In the genomic region with DNA sequence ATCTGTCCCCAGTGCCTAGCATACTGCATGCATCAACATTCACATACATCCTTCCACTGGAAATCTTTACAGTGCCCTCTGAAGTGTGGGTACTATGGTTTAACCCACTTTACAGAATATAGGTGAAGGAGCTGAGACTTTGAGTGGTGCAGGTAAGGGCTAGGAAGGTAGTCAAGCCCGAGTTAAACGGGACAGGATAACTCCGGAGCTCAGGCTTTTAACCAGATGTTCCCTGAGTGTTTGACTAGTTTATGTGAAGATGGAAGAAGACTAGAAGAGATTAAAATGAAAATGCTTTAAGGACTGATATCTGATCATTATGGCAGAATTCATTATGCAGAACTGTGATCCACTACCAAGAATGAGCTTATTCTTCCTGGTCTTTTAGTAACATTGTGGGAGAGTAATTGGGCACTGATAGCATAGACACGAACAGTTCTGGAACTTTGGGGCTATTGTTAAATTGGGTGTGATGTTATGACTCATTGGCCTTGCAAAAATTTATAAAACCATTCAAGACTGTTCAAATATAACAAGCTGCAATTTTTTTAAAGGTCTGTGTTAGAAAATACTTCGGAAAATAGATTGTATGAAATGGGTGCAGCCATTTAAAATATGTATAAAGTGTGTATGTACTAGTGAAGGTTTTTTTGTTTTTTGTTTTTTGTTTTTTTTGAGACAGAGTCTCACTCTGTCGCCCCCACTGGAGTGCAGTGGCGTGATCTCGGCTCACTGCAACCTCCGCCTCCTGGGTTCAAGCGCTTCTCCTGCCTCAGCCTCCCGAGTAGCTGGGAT, we compare ENCODE assay signal across 1 cellular context.
TF ChIP-seq lines count a peak whose summit lies in the region.

No MANE protein-coding gene starts in this region.

TF ChIP-seq in K562, 482 proteins besides CTCF, POLR2A, EP300 and RAD21 (continued from another document and continues in another):
- TF ChIP-seq, protein P1, sequence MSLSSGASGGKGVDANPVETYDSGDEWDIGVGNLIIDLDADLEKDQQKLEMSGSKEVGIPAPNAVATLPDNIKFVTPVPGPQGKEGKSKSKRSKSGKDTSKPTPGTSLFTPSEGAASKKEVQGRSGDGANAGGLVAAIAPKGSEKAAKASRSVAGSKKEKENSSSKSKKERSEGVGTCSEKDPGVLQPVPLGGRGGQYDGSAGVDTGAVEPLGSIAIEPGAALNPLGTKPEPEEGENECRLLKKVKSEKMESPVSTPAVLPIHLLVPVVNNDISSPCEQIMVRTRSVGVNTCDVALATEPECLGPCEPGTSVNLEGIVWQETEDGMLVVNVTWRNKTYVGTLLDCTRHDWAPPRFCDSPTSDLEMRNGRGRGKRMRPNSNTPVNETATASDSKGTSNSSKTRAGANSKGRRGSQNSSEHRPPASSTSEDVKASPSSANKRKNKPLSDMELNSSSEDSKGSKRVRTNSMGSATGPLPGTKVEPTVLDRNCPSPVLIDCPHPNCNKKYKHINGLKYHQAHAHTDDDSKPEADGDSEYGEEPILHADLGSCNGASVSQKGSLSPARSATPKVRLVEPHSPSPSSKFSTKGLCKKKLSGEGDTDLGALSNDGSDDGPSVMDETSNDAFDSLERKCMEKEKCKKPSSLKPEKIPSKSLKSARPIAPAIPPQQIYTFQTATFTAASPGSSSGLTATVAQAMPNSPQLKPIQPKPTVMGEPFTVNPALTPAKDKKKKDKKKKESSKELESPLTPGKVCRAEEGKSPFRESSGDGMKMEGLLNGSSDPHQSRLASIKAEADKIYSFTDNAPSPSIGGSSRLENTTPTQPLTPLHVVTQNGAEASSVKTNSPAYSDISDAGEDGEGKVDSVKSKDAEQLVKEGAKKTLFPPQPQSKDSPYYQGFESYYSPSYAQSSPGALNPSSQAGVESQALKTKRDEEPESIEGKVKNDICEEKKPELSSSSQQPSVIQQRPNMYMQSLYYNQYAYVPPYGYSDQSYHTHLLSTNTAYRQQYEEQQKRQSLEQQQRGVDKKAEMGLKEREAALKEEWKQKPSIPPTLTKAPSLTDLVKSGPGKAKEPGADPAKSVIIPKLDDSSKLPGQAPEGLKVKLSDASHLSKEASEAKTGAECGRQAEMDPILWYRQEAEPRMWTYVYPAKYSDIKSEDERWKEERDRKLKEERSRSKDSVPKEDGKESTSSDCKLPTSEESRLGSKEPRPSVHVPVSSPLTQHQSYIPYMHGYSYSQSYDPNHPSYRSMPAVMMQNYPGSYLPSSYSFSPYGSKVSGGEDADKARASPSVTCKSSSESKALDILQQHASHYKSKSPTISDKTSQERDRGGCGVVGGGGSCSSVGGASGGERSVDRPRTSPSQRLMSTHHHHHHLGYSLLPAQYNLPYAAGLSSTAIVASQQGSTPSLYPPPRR (CRISPR knock-in tag; IDR thresholded peaks at IDR 0.05; ENCODE audit: borderline replicate concordance) = no peak
- no peak for TF ChIP-seq SREBF2 (CRISPR knock-in tag; IDR thresholded peaks at IDR 0.05)
- no peak for TF ChIP-seq HNRNPUL1 (IDR thresholded peaks at IDR 0.05; ENCODE audit: low read length)
- no peak for TF ChIP-seq RFX1 (IDR thresholded peaks at IDR 0.05)
- TF ChIP-seq ZNF311 (CRISPR knock-in tag; IDR thresholded peaks at IDR 0.05) = no peak
- no peak for TF ChIP-seq ZNF584 (CRISPR knock-in tag; IDR thresholded peaks at IDR 0.05; ENCODE audit: low read depth)
- TF ChIP-seq CBX8 (IDR thresholded peaks at IDR 0.05; ENCODE audit: borderline replicate concordance, extremely low read depth, low read depth, low read length, poor library complexity, severe bottlenecking) = no peak
- peak; percentile 89; the same call in 1 of the 2 replicates for TF ChIP-seq BCOR (IDR thresholded peaks at IDR 0.05)
- TF ChIP-seq, protein P2, sequence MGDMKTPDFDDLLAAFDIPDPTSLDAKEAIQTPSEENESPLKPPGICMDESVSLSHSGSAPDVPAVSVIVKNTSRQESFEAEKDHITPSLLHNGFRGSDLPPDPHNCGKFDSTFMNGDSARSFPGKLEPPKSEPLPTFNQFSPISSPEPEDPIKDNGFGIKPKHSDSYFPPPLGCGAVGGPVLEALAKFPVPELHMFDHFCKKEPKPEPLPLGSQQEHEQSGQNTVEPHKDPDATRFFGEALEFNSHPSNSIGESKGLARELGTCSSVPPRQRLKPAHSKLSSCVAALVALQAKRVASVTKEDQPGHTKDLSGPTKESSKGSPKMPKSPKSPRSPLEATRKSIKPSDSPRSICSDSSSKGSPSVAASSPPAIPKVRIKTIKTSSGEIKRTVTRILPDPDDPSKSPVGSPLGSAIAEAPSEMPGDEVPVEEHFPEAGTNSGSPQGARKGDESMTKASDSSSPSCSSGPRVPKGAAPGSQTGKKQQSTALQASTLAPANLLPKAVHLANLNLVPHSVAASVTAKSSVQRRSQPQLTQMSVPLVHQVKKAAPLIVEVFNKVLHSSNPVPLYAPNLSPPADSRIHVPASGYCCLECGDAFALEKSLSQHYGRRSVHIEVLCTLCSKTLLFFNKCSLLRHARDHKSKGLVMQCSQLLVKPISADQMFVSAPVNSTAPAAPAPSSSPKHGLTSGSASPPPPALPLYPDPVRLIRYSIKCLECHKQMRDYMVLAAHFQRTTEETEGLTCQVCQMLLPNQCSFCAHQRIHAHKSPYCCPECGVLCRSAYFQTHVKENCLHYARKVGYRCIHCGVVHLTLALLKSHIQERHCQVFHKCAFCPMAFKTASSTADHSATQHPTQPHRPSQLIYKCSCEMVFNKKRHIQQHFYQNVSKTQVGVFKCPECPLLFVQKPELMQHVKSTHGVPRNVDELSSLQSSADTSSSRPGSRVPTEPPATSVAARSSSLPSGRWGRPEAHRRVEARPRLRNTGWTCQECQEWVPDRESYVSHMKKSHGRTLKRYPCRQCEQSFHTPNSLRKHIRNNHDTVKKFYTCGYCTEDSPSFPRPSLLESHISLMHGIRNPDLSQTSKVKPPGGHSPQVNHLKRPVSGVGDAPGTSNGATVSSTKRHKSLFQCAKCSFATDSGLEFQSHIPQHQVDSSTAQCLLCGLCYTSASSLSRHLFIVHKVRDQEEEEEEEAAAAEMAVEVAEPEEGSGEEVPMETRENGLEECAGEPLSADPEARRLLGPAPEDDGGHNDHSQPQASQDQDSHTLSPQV (IDR thresholded peaks at IDR 0.05) = no peak
- TF ChIP-seq, protein P3, sequence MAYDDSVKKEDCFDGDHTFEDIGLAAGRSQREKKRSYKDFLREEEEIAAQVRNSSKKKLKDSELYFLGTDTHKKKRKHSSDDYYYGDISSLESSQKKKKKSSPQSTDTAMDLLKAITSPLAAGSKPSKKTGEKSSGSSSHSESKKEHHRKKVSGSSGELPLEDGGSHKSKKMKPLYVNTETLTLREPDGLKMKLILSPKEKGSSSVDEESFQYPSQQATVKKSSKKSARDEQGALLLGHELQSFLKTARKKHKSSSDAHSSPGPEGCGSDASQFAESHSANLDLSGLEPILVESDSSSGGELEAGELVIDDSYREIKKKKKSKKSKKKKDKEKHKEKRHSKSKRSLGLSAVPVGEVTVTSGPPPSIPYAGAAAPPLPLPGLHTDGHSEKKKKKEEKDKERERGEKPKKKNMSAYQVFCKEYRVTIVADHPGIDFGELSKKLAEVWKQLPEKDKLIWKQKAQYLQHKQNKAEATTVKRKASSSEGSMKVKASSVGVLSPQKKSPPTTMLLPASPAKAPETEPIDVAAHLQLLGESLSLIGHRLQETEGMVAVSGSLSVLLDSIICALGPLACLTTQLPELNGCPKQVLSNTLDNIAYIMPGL (CRISPR knock-in tag; IDR thresholded peaks at IDR 0.05) = 0 out of 2 replicates have a peak, but pooled peaks have one; percentile 9
- TF ChIP-seq ASH1L (IDR thresholded peaks at IDR 0.05; ENCODE audit: borderline replicate concordance, low read depth, partially characterized antibody) = peak; percentile 19
- 0 out of 2 replicates have a peak, but pooled peaks have one; percentile 29 for TF ChIP-seq TOE1 (IDR thresholded peaks at IDR 0.05; ENCODE audit: borderline replicate concordance)
- no peak for TF ChIP-seq TOE1 (CRISPR knock-in tag; IDR thresholded peaks at IDR 0.05; ENCODE audit: borderline replicate concordance, low read depth)
- TF ChIP-seq ZNF165 (CRISPR knock-in tag; IDR thresholded peaks at IDR 0.05; ENCODE audit: borderline replicate concordance) = no peak
- TF ChIP-seq, protein P4, sequence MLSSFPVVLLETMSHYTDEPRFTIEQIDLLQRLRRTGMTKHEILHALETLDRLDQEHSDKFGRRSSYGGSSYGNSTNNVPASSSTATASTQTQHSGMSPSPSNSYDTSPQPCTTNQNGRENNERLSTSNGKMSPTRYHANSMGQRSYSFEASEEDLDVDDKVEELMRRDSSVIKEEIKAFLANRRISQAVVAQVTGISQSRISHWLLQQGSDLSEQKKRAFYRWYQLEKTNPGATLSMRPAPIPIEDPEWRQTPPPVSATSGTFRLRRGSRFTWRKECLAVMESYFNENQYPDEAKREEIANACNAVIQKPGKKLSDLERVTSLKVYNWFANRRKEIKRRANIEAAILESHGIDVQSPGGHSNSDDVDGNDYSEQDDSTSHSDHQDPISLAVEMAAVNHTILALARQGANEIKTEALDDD (IDR thresholded peaks at IDR 0.05) = peak; percentile 87
- TF ChIP-seq, protein P5, sequence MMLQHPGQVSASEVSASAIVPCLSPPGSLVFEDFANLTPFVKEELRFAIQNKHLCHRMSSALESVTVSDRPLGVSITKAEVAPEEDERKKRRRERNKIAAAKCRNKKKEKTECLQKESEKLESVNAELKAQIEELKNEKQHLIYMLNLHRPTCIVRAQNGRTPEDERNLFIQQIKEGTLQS (IDR thresholded peaks at IDR 0.05) = peak; percentile 72
- TF ChIP-seq, protein P5 (CRISPR knock-in tag; conservative IDR thresholded peaks at IDR 0.05) = no peak
- TF ChIP-seq, protein P6, sequence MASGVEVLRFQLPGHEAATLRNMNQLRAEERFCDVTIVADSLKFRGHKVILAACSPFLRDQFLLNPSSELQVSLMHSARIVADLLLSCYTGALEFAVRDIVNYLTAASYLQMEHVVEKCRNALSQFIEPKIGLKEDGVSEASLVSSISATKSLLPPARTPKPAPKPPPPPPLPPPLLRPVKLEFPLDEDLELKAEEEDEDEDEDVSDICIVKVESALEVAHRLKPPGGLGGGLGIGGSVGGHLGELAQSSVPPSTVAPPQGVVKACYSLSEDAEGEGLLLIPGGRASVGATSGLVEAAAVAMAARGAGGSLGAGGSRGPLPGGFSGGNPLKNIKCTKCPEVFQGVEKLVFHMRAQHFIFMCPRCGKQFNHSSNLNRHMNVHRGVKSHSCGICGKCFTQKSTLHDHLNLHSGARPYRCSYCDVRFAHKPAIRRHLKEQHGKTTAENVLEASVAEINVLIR (CRISPR knock-in tag; IDR thresholded peaks at IDR 0.05) = no peak
- no peak for TF ChIP-seq STAG1 (CRISPR knock-in tag; IDR thresholded peaks at IDR 0.05; ENCODE audit: borderline replicate concordance)
- TF ChIP-seq, protein P7, sequence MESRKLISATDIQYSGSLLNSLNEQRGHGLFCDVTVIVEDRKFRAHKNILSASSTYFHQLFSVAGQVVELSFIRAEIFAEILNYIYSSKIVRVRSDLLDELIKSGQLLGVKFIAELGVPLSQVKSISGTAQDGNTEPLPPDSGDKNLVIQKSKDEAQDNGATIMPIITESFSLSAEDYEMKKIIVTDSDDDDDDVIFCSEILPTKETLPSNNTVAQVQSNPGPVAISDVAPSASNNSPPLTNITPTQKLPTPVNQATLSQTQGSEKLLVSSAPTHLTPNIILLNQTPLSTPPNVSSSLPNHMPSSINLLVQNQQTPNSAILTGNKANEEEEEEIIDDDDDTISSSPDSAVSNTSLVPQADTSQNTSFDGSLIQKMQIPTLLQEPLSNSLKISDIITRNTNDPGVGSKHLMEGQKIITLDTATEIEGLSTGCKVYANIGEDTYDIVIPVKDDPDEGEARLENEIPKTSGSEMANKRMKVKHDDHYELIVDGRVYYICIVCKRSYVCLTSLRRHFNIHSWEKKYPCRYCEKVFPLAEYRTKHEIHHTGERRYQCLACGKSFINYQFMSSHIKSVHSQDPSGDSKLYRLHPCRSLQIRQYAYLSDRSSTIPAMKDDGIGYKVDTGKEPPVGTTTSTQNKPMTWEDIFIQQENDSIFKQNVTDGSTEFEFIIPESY (CRISPR knock-in tag; IDR thresholded peaks at IDR 0.05) = peak; percentile 97
- no peak for TF ChIP-seq FOXA1 (IDR thresholded peaks at IDR 0.05; ENCODE audit: borderline replicate concordance)
- TF ChIP-seq, protein P8, sequence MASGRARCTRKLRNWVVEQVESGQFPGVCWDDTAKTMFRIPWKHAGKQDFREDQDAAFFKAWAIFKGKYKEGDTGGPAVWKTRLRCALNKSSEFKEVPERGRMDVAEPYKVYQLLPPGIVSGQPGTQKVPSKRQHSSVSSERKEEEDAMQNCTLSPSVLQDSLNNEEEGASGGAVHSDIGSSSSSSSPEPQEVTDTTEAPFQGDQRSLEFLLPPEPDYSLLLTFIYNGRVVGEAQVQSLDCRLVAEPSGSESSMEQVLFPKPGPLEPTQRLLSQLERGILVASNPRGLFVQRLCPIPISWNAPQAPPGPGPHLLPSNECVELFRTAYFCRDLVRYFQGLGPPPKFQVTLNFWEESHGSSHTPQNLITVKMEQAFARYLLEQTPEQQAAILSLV (tag; IDR thresholded peaks at IDR 0.05) = no peak
- TF ChIP-seq, protein P9, sequence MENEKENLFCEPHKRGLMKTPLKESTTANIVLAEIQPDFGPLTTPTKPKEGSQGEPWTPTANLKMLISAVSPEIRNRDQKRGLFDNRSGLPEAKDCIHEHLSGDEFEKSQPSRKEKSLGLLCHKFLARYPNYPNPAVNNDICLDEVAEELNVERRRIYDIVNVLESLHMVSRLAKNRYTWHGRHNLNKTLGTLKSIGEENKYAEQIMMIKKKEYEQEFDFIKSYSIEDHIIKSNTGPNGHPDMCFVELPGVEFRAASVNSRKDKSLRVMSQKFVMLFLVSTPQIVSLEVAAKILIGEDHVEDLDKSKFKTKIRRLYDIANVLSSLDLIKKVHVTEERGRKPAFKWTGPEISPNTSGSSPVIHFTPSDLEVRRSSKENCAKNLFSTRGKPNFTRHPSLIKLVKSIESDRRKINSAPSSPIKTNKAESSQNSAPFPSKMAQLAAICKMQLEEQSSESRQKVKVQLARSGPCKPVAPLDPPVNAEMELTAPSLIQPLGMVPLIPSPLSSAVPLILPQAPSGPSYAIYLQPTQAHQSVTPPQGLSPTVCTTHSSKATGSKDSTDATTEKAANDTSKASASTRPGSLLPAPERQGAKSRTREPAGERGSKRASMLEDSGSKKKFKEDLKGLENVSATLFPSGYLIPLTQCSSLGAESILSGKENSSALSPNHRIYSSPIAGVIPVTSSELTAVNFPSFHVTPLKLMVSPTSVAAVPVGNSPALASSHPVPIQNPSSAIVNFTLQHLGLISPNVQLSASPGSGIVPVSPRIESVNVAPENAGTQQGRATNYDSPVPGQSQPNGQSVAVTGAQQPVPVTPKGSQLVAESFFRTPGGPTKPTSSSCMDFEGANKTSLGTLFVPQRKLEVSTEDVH (IDR thresholded peaks at IDR 0.05; ENCODE audit: low read depth, partially characterized antibody) = peak; percentile 18
- TF ChIP-seq RBFOX2 (IDR thresholded peaks at IDR 0.05; ENCODE audit: low read depth, low read length) = no peak
- TF ChIP-seq CBFA2T2 (conservative IDR thresholded peaks at IDR 0.05) = no peak
- 0 out of 2 replicates have a peak, but pooled peaks have one; percentile 74 for TF ChIP-seq SMARCA5 (IDR thresholded peaks at IDR 0.05)
- TF ChIP-seq SMARCC2 (IDR thresholded peaks at IDR 0.05; ENCODE audit: low read depth) = peak; percentile 97
- peak; percentile 98 for TF ChIP-seq SMARCE1 (IDR thresholded peaks at IDR 0.05)
- no peak for TF ChIP-seq ETV1 (tag; conservative IDR thresholded peaks at IDR 0.05; ENCODE audit: low read depth)
- peak; percentile 26; the same call in 1 of the 2 replicates for TF ChIP-seq MTA2 (IDR thresholded peaks at IDR 0.05; ENCODE audit: low read depth)
- 0 out of 2 replicates have a peak, but pooled peaks have one; percentile 51 for TF ChIP-seq ZNF217 (CRISPR knock-in tag; IDR thresholded peaks at IDR 0.05)
- no peak for TF ChIP-seq SRSF7 (optimal IDR thresholded peaks at IDR 0.05; ENCODE audit: low read depth, low read length)
- no peak for TF ChIP-seq CBX5 (IDR thresholded peaks at IDR 0.05; ENCODE audit: borderline replicate concordance, low read depth)
